Comparison of ENCODE assay signal across 8 cellular contexts in the genomic region with DNA sequence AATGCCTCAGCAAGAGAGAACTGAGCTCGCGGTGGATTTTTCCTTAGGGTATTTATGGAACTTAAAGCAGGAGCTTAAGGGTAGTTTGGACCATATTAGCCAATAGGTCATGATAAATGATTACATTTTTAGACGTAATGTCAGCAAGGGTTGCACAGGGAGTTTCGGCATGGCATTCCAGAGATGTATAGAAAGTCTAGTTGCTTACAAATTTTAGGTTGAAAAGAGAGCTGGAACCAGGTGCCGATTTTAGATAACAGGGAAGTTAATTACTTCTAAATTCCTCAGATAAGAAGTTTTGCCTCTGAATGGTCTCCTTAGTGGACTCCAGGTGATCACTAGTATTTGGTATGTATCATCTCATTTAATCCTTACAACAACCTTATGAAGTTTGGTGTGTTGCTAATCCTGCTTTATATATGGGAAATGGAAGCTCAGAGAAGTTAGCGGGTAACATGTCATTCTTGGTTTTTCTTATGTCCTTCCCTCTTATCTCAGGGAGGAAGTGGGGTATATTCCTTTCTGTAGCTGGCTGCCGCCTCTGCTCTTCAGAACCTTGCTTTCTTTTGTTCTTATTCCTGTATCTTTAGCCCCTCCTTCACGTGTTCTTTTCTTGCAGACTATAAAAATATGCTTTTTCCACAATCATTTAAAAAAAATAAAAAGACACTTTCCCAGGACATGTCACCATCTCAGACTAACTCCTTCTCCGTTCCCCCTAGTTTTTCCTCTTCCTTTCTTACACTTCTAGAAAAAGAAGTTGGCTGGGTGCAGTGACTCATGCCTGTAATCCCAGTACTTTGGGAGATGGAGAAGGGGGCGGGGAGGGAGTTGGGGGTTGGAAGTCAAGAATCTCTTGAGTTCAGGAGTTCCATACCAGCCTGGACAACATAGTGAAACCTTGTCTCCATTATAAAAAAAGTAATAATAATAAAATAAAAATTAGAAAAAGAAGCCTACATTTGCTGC. TPM values are rescaled to one million over a fixed set of nuclear protein-coding genes. Genes with fewer than 3 reads are reported as not detected.
DNase-seq lines count a peak whose midpoint lies in the region; ATAC-seq and TF ChIP-seq lines count a peak whose summit lies in the region.

No MANE protein-coding gene starts in this region.

- TF ChIP-seq RAD21 in HCT116 (IDR thresholded peaks at IDR 0.05; ENCODE audit: low read depth), result no peak

- intact Hi-C loops in HCT116 (cut with micrococcal nuclease), result no loop called here
- intact Hi-C loops in vagina (cut with DNase I), result no loop called here

- peak overlapping the region; percentile 77 for H3K27ac Mint-ChIP-seq in T-helper 17 cell

- H3K9me2 ChIP-seq in HCT116 (ENCODE audit: insufficient read depth), result no peaks in the 10 kb centered on the region

- peak overlapping the region; percentile 46 for H3K9ac ChIP-seq in HCT116 (ENCODE audit: low read length)

- no peak overlapping the region for H2AFZ ChIP-seq in HCT116 (ENCODE audit: low read depth, low read length, poor library complexity, severe bottlenecking)

- no peak for TF ChIP-seq CTCF in HCT116 (IDR thresholded peaks at IDR 0.05 in 2 of 3, conservative IDR thresholded peaks at IDR 0.05 in 1 of 3; ENCODE audit: borderline replicate concordance in 1 of 3, insufficient read depth in 1 of 3, low read depth in 2 of 3, low read length in 2 of 3)
- no peak for TF ChIP-seq CTCF in fibroblast of mammary gland (conservative IDR thresholded peaks at IDR 0.05; ENCODE audit: control insufficient read depth, insufficient read depth, low read depth, low read length)
- TF ChIP-seq CTCF in vagina (IDR thresholded peaks at IDR 0.05), result no peak

- ATAC-seq in HCT116, result peak; percentile 28
- no peak for ATAC-seq in T-helper 17 cell

- H3K27me3 ChIP-seq in HCT116 (ENCODE audit: insufficient read depth, low read length) (no peaks in the 10 kb centered on the region), vagina (no peaks in the 10 kb centered on the region)

- peaks cover 72% of the 10 kb centered on the region for H3K79me2 ChIP-seq in HCT116 (ENCODE audit: insufficient read depth, low read length)

- no peaks in the 10 kb centered on the region for H3K9me3 ChIP-seq in HCT116 (ENCODE audit: control insufficient read depth in 1 of 2, insufficient read depth in 1 of 2, low read depth in 1 of 2, low read length in 2 of 2)
- no peaks in the 10 kb centered on the region for H3K9me3 ChIP-seq in T-helper 17 cell (ENCODE audit: control insufficient read depth, low read length, poor library complexity, severe bottlenecking)
- H3K9me3 ChIP-seq in vagina, result no peaks in the 10 kb centered on the region

- POLR2A ChIA-PET in HCT116 (lab: Charles Lee), result interaction anchor here (1.1 to 2.8 kb wide), 2 partner anchors 11 to 26 kb away, joined by 3 to 7 read pairs; a partner anchor contains a TSS

- H3K4me1 Mint-ChIP-seq in T-helper 17 cell, result peaks cover 61% of the 10 kb centered on the region

- peak overlapping the region; percentile 55 for H3K27ac ChIP-seq in HCT116 (ENCODE audit: low read depth, low read length)
- H3K27ac ChIP-seq in vagina, result no peak overlapping the region

- H3K4me2 ChIP-seq in HCT116 (ENCODE audit: low read length), result peak overlapping the region; percentile 85

- peaks cover 17% of the 10 kb centered on the region for H3K36me3 Mint-ChIP-seq in T-helper 17 cell (ENCODE audit: low read depth)

- no TSS peak for BruUV-seq in HCT116 (replicated peaks; lab: Mats Ljungman, UMichigan)

- H4K20me1 ChIP-seq in HCT116 (ENCODE audit: insufficient read depth), result no peaks in the 10 kb centered on the region

- no peaks in the 10 kb centered on the region for H3K27me3 Mint-ChIP-seq in T-helper 17 cell

- no peak overlapping the region for H3K4me3 Mint-ChIP-seq in T-helper 17 cell

- TF ChIP-seq POLR2A in HCT116 (IDR thresholded peaks at IDR 0.05; ENCODE audit: borderline replicate concordance, extremely low read depth, insufficient read depth, insufficient read length), result no peak
- no peak for TF ChIP-seq POLR2A in vagina (IDR thresholded peaks at IDR 0.05)

- DNase-seq in HCT116 (ENCODE audit: low read depth, low spot score), result no peak
- DNase-seq in T-helper 17 cell, result no peak
- peak; percentile 57 for DNase-seq in fibroblast of mammary gland (ENCODE audit: low read depth)
- DNase-seq in renal cortical epithelial cell (ENCODE audit: low read depth), result peak; percentile 43
- DNase-seq in NCI-H1105 treated with DMSO at 0.1 percent for 48 hours (lab: John Stamatoyannopoulos, UW), result no peak
- no peak for DNase-seq in vagina (ENCODE audit: extremely low spot score in 2 of 2)
- DNase-seq in NCI-H2196 (lab: John Stamatoyannopoulos, UW; ENCODE audit: unreplicated experiment), result no peak
- no peak for DNase-seq in DMS 273 treated with DMSO at 0.1 percent for 48 hours (lab: John Stamatoyannopoulos, UW)

- peaks cover 46 to 59% of the 10 kb centered on the region in 2 experiments for H3K4me1 ChIP-seq in HCT116 (ENCODE audit: control insufficient read depth in 1 of 2, insufficient read depth in 2 of 2, low read length in 2 of 2)
- H3K4me1 ChIP-seq in vagina, result peaks cover 52% of the 10 kb centered on the region

- RAD21 ChIA-PET in HCT116 (lab: Charles Lee; ENCODE audit: low non-redundant PET in 1 of 2, low total read pairs in 2 of 2, uncharacterized antibody in 2 of 2, unreplicated experiment in 2 of 2), result interaction anchor here in 1 of 2 experiments (1.1 kb wide), 1 partner anchor 26 kb away, joined by 4 read pairs; a partner anchor contains a TSS

- H3K4me3 ChIP-seq in HCT116 (replicated peaks in 1 of 2; ENCODE audit: low read depth in 1 of 2, low read length in 2 of 2) (peak overlapping the region; percentile 3 to 19; a peak in 1 of 4 replicates), fibroblast of mammary gland (ENCODE audit: control insufficient read depth, low read depth, low read length) (no peak overlapping the region), vagina (no peak overlapping the region)

- H3K36me3 ChIP-seq in HCT116 (ENCODE audit: control insufficient read depth in 1 of 2, insufficient read depth in 2 of 2, low read length in 2 of 2) (no peaks in the 10 kb centered on the region), vagina (no peaks in the 10 kb centered on the region)

- CTCF ChIA-PET in HCT116 (lab: Charles Lee), result no interaction called here

TF ChIP-seq in HCT116, 20 proteins besides CTCF, POLR2A, EP300 and RAD21:
- TF ChIP-seq YY1 (IDR thresholded peaks at IDR 0.05; ENCODE audit: extremely low read depth, insufficient replicate concordance, low read depth, low read length) (no peak), ZNF274 (IDR thresholded peaks at IDR 0.05; ENCODE audit: low read depth, low read length) (no peak), JUND (IDR thresholded peaks at IDR 0.05) (peak; percentile 51; the same call in 1 of the 2 replicates), SP1 (IDR thresholded peaks at IDR 0.05; ENCODE audit: low read depth) (peak; percentile 26; the same call in 1 of the 2 replicates), TCF7L2 (IDR thresholded peaks at IDR 0.05; ENCODE audit: borderline replicate concordance, extremely low read depth, insufficient read depth, insufficient read length) (no peak), EGR1 (IDR thresholded peaks at IDR 0.05; ENCODE audit: low read depth) (no peak; the same call in 1 of the 2 replicates), FOSL1 (IDR thresholded peaks at IDR 0.05; ENCODE audit: low read depth) (peak; percentile 48; the same call in 1 of the 2 replicates)
- TF ChIP-seq, protein P1, sequence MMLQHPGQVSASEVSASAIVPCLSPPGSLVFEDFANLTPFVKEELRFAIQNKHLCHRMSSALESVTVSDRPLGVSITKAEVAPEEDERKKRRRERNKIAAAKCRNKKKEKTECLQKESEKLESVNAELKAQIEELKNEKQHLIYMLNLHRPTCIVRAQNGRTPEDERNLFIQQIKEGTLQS (IDR thresholded peaks at IDR 0.05), result no peak
- TF ChIP-seq, protein P2, sequence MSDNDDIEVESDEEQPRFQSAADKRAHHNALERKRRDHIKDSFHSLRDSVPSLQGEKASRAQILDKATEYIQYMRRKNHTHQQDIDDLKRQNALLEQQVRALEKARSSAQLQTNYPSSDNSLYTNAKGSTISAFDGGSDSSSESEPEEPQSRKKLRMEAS (IDR thresholded peaks at IDR 0.05), result no peak
- TF ChIP-seq, protein P3, sequence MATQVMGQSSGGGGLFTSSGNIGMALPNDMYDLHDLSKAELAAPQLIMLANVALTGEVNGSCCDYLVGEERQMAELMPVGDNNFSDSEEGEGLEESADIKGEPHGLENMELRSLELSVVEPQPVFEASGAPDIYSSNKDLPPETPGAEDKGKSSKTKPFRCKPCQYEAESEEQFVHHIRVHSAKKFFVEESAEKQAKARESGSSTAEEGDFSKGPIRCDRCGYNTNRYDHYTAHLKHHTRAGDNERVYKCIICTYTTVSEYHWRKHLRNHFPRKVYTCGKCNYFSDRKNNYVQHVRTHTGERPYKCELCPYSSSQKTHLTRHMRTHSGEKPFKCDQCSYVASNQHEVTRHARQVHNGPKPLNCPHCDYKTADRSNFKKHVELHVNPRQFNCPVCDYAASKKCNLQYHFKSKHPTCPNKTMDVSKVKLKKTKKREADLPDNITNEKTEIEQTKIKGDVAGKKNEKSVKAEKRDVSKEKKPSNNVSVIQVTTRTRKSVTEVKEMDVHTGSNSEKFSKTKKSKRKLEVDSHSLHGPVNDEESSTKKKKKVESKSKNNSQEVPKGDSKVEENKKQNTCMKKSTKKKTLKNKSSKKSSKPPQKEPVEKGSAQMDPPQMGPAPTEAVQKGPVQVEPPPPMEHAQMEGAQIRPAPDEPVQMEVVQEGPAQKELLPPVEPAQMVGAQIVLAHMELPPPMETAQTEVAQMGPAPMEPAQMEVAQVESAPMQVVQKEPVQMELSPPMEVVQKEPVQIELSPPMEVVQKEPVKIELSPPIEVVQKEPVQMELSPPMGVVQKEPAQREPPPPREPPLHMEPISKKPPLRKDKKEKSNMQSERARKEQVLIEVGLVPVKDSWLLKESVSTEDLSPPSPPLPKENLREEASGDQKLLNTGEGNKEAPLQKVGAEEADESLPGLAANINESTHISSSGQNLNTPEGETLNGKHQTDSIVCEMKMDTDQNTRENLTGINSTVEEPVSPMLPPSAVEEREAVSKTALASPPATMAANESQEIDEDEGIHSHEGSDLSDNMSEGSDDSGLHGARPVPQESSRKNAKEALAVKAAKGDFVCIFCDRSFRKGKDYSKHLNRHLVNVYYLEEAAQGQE (IDR thresholded peaks at IDR 0.05; ENCODE audit: low read depth), result no peak
TF ChIP-seq in HCT116: peak in this region for 3.

RNA-seq across cellular contexts. Expression of a gene that starts 25.7 kb away (rescaled TPM):
- total RNA-seq in HCT116 (2021; ENCODE audit: unreplicated experiment) (113 TPM), T-helper 17 cell (100 to 1,000 TPM; 131 to 157 TPM), renal cortical epithelial cell (206 and 486 TPM in 2 replicates), vagina (261 TPM)
- polyA plus RNA-seq in HCT116 (2012), result 60.2 and 82.3 TPM in 2 replicates

Comparison
In these comparisons a context has a peak if more than half of its experiments do, and no peak if none do; other contexts are left out.
1. DNase-seq: peak in fibroblast of mammary gland (single experiment) and renal cortical epithelial cell (single experiment); none in HCT116 (single experiment), T-helper 17 cell (0 of 3), NCI-H1105 treated with DMSO at 0.1 percent for 48 hours (single experiment), vagina (0 of 2), NCI-H2196 (single experiment) and DMS 273 treated with DMSO at 0.1 percent for 48 hours (single experiment).
2. H3K4me3 ChIP-seq: peak in HCT116 (2 of 2); none in fibroblast of mammary gland (single experiment) and vagina (0 of 2).